In genomic region chrX:56788229-56788628, GRCh38 we compare ENCODE assay signal across 14 cellular contexts. TPM values are rescaled to one million over a fixed set of nuclear protein-coding genes. Genes with fewer than 3 reads are reported as not detected.
A peak's percentile ranks its signal among the peaks of the same experiment; 100 is the strongest.
DNase-seq lines count a peak whose midpoint lies in the region; ATAC-seq, FAIRE-seq and TF ChIP-seq lines count a peak whose summit lies in the region.
"Had no signal": no experiment of that assay in that cellular context is flagged by ENCODE, and none has a peak within 500 bp of the region (broad histone marks: within the 10 kb centered on the region; RNA-seq: fewer than 3 reads in every experiment).

No MANE protein-coding gene starts in this region.

- H3K4me3 Mint-ChIP-seq in CD4-positive, CD25-positive, alpha-beta regulatory T cell = peak overlapping the region in 2 of 4 donors; percentile 34 to 69
- H3K4me3 Mint-ChIP-seq in endodermal cell = no peak overlapping the region
- H3K4me3 Mint-ChIP-seq: activated CD4-positive, alpha-beta T cell treated with anti-CD3 and anti-CD28 coated beads, Interleukin-2, amount 10 ng/mL, durations not matched to agents 24 days and 14 days; activated naive CD8-positive, alpha-beta T cell had no signal

- H3K9me3 Mint-ChIP-seq in CD4-positive, CD25-positive, alpha-beta regulatory T cell = no peaks in the 10 kb centered on the region
- H3K9me3 Mint-ChIP-seq in endodermal cell = peaks cover 84% of the 10 kb centered on the region
- H3K9me3 Mint-ChIP-seq: activated CD4-positive, alpha-beta T cell treated with anti-CD3 and anti-CD28 coated beads, Interleukin-2, amount 10 ng/mL, durations not matched to agents 24 days and 14 days; CD8-positive, alpha-beta memory T cell had no signal

- TF ChIP-seq CTCF in pancreas (IDR thresholded peaks at IDR 0.05) (no peak), endodermal cell (conservative IDR thresholded peaks at IDR 0.05) (no peak)

- no peak overlapping the region for H3K27ac ChIP-seq in CD4-positive, CD25-positive, alpha-beta regulatory T cell (ENCODE audit: insufficient read depth, low read length, poor library complexity, severe bottlenecking)
- peak overlapping the region in 2 of 4 donors; percentile 45 to 52 for H3K27ac ChIP-seq in pancreas
- no peak overlapping the region for H3K27ac ChIP-seq in endodermal cell (ENCODE audit: low read depth, low read length)
- H3K27ac ChIP-seq: lower lobe of right lung had no signal

- intact Hi-C loops in pancreas (cut with DNase I) = no loop called here

- H3K4me1 ChIP-seq in CD4-positive, CD25-positive, alpha-beta regulatory T cell (ENCODE audit: control insufficient read depth, insufficient read depth, low read length, poor library complexity, severe bottlenecking) = no peaks in the 10 kb centered on the region
- H3K4me1 ChIP-seq in pancreas = no peaks in the 10 kb centered on the region
- no peaks in the 10 kb centered on the region for H3K4me1 ChIP-seq in endodermal cell (ENCODE audit: control insufficient read depth, insufficient read depth, low read length)
- H3K4me1 ChIP-seq: lower lobe of right lung had no signal

- ATAC-seq in CD4-positive, CD25-positive, alpha-beta regulatory T cell (ENCODE audit: low read depth in 2 of 2) = no peak
- ATAC-seq in pancreas (peak in 3 of 4 donors; percentile 20 to 75 (median 49)), HG03571 (IDR thresholded peaks at IDR 0.05; ENCODE audit: unreplicated experiment) (no peak)
- ATAC-seq: lower lobe of right lung had no signal

- no peaks in the 10 kb centered on the region for H3K27me3 ChIP-seq in CD4-positive, CD25-positive, alpha-beta regulatory T cell (ENCODE audit: control insufficient read depth, insufficient read depth, low read length)
- H3K27me3 ChIP-seq in pancreas (no peaks in the 10 kb centered on the region), endodermal cell (ENCODE audit: control insufficient read depth, insufficient read depth, low read length, poor library complexity, severe bottlenecking) (no peaks in the 10 kb centered on the region)
- H3K27me3 ChIP-seq: heart left ventricle had no signal

- no peak for DNase-seq in CD4-positive, CD25-positive, alpha-beta regulatory T cell
- DNase-seq in HT-29 (ENCODE audit: low spot score) (peak; percentile 19), cerebellum (ENCODE audit: low spot score) (peak; percentile 37), pancreas (peak in 2 of 6 donors; percentile 45 to 51), endodermal cell (no peak), NCI-H1694 treated with DMSO at 0.1 percent for 48 hours (lab: John Stamatoyannopoulos, UW) (no peak)
- DNase-seq in stimulated activated CD4-positive, alpha-beta T cell treated with anti-CD3 and anti-CD28 coated beads, Interleukin-4, amount 100 ng/mL, for 1 hour = no peak
- DNase-seq: lower lobe of right lung, NCI-H1092 had no signal

- no peak for FAIRE-seq in pancreas (lab: Jason Lieb, UNC)

- H3K27ac Mint-ChIP-seq in CD4-positive, CD25-positive, alpha-beta regulatory T cell = peak overlapping the region in 2 of 3 donors; percentile 46 to 54
- no peak overlapping the region for H3K27ac Mint-ChIP-seq in endodermal cell
- H3K27ac Mint-ChIP-seq: activated naive CD8-positive, alpha-beta T cell had no signal

- 22 to 59% methylated on average over 3 of the region's 3 CpGs for WGBS in pancreas, 2 donors
- 63% methylated on average over 3 of the region's 3 CpGs; no CpG with 5 or more reads in 1 of the 2 experiments for WGBS in endodermal cell (ENCODE audit: insufficient coverage in 1 of 2, insufficient read length in 1 of 2), 2 experiments

- peaks cover 0 to 27% (median 10%) of the 10 kb centered on the region in 4 donors for H3K4me1 Mint-ChIP-seq in CD4-positive, CD25-positive, alpha-beta regulatory T cell
- H3K4me1 Mint-ChIP-seq in endodermal cell = peaks cover 7% of the 10 kb centered on the region

- peaks cover 17% of the 10 kb centered on the region for H3K36me3 Mint-ChIP-seq in CD4-positive, CD25-positive, alpha-beta regulatory T cell
- H3K36me3 Mint-ChIP-seq in endodermal cell (ENCODE audit: low read depth) = peaks cover 15% of the 10 kb centered on the region

- H3K27me3 Mint-ChIP-seq in CD4-positive, CD25-positive, alpha-beta regulatory T cell = no peaks in the 10 kb centered on the region
- no peaks in the 10 kb centered on the region for H3K27me3 Mint-ChIP-seq in endodermal cell (ENCODE audit: insufficient read depth)
- H3K27me3 Mint-ChIP-seq: activated CD4-positive, alpha-beta T cell treated with anti-CD3 and anti-CD28 coated beads, Interleukin-2, amount 10 ng/mL, durations not matched to agents 24 days and 14 days; activated naive CD8-positive, alpha-beta T cell; CD8-positive, alpha-beta memory T cell had no signal

- no peaks in the 10 kb centered on the region for H3K9me3 ChIP-seq in CD4-positive, CD25-positive, alpha-beta regulatory T cell (ENCODE audit: control insufficient read depth in 2 of 2, low read length in 2 of 2)
- H3K9me3 ChIP-seq in pancreas (no peaks in the 10 kb centered on the region), endodermal cell (ENCODE audit: control insufficient read depth, low read length) (no peaks in the 10 kb centered on the region)
- H3K9me3 ChIP-seq: heart left ventricle, lower lobe of right lung had no signal

- no peak overlapping the region for H3K4me3 ChIP-seq in CD4-positive, CD25-positive, alpha-beta regulatory T cell (ENCODE audit: low read depth, low read length)
- H3K4me3 ChIP-seq in pancreas = peak overlapping the region in 2 of 4 donors; percentile 8 to 39
- H3K4me3 ChIP-seq in endodermal cell (ENCODE audit: low read length) = no peak overlapping the region
- H3K4me3 ChIP-seq: lower lobe of right lung had no signal

- H3K9ac ChIP-seq in endodermal cell (ENCODE audit: extremely low read depth, low read length, poor library complexity, severe bottlenecking) = no peak overlapping the region

- peaks cover 6% of the 10 kb centered on the region for H3K36me3 ChIP-seq in CD4-positive, CD25-positive, alpha-beta regulatory T cell (ENCODE audit: control insufficient read depth, insufficient read depth, low read length)
- H3K36me3 ChIP-seq in pancreas = no peaks in the 10 kb centered on the region
- peaks cover 4% of the 10 kb centered on the region for H3K36me3 ChIP-seq in endodermal cell (ENCODE audit: control insufficient read depth, insufficient read depth, low read length)
- H3K36me3 ChIP-seq: lower lobe of right lung had no signal

RNA-seq across cellular contexts. Expression of gene NBDY, which starts 59.2 kb away (rescaled TPM):
- total RNA-seq in CD4-positive, CD25-positive, alpha-beta regulatory T cell = 29.0 TPM
- 10 to 100 TPM; 47.3 to 61.5 (median 56.0) TPM for polyA plus RNA-seq in CD4-positive, CD25-positive, alpha-beta regulatory T cell
- total RNA-seq in HT-29 (2014; rRNA removed; shearing (Covaris generic)) = 5.0 and 5.6 TPM in 2 replicates
- total RNA-seq in cerebellum = 16.3 TPM
- total RNA-seq in pancreas = 10 to 100 TPM in 2 of 6 donors, 1 to 10 TPM in 4; 7.0 to 22.8 (median 9.1) TPM
- polyA plus RNA-seq in pancreas = 10 to 100 TPM in 1 of 2 donors, 1 to 10 TPM in 1; 7.9 to 19.9 TPM
- total RNA-seq in endodermal cell = 10 to 100 TPM; 64.2 to 83.5 TPM
- polyA plus RNA-seq in endodermal cell (2013, experiment 1 of 2) = 75.6 TPM
- polyA plus RNA-seq in endodermal cell (2013, experiment 2 of 2) = 66.6 TPM

Comparison
In these comparisons a context has a peak if more than half of its experiments do, and no peak if none do; other contexts are left out.
1. ATAC-seq: peak in pancreas (3 of 4); none in CD4-positive, CD25-positive, alpha-beta regulatory T cell (0 of 2) and HG03571 (single experiment).
2. DNase-seq: peak in HT-29 (single experiment) and cerebellum (single experiment); none in CD4-positive, CD25-positive, alpha-beta regulatory T cell (0 of 3), endodermal cell (single experiment), NCI-H1694 treated with DMSO at 0.1 percent for 48 hours (single experiment) and stimulated activated CD4-positive, alpha-beta T cell treated with anti-CD3 and anti-CD28 coated beads, Interleukin-4, amount 100 ng/mL, for 1 hour (single experiment).